ENCODE assay signal across 8 cellular contexts in the genomic region with DNA sequence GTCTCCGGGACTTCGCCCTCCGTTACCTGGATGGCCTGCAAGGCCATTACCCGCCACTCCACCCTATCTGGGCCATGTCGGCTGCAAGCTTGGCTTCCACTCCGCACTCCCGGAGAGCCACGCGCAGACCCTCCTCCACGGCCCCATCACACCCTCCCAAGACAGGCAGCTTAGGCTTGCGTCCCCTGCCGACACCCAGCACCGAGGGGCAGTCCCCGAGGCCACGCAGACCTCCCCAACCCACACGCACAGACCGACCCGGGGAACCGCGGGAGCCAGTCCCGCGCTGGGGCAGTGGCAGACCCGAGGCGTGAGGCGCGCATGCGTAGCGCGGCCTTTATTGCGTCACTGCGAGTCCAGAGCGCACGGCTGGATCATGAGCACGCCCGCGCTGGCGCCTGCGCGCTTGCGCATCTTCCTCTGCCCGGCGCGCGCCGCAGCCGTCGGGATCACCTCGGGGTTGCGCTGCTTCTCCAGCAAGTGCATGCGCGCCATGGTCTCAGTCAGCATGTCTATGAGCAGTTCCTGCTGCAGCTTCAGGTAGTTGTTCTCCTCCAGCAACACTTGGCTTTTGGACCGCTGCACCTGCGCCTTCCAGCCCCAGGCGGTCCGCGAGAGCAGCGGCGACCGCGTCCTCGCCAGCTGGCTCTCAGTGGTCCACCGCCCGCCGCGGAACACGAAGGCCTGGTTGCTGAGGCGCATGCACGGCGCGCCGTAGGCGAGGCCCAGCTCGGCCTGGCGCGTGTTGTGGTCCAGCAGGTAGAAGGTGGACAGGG. TPM values are rescaled to one million over a fixed set of nuclear protein-coding genes. Genes with fewer than 3 reads are reported as not detected.
DNase-seq lines count a peak whose midpoint lies in the region; ATAC-seq and TF ChIP-seq lines count a peak whose summit lies in the region.

No MANE protein-coding gene starts in this region.

- H3K36me3 ChIP-seq in esophagus muscularis mucosa, result peaks cover 0 to 5% (median 0%) of the 10 kb centered on the region in 4 donors
- no peaks in the 10 kb centered on the region for H3K36me3 ChIP-seq in muscle layer of duodenum (ENCODE audit: control insufficient read depth in 1 of 2, insufficient read depth in 2 of 2, low read length in 2 of 2)

- TF ChIP-seq POLR2A in esophagus muscularis mucosa (IDR thresholded peaks at IDR 0.05; ENCODE audit: low read depth), result peak; percentile 84

- no peaks in the 10 kb centered on the region for H3K9me3 ChIP-seq in esophagus muscularis mucosa
- no peaks in the 10 kb centered on the region for H3K9me3 ChIP-seq in muscle layer of duodenum (ENCODE audit: control insufficient read depth in 1 of 2, low read length in 2 of 2)

- peak overlapping the region; percentile 95 for H3K4me3 ChIP-seq in Jurkat, Clone E6-1 (ENCODE audit: low read length)
- H3K4me3 ChIP-seq in esophagus muscularis mucosa (peak overlapping the region; percentile 69 to 95 (median 84)), muscle layer of duodenum (ENCODE audit: low read depth in 1 of 2, low read length in 2 of 2) (peak overlapping the region; percentile 89 to 95)

- peaks cover 15 to 32% (median 29%) of the 10 kb centered on the region in 4 donors for H3K4me1 ChIP-seq in esophagus muscularis mucosa
- peaks cover 0 to 6% of the 10 kb centered on the region in 2 donors for H3K4me1 ChIP-seq in muscle layer of duodenum (ENCODE audit: control insufficient read depth in 1 of 2, insufficient read depth in 2 of 2, low read length in 2 of 2)

- ATAC-seq in GM21723 (IDR thresholded peaks at IDR 0.05; ENCODE audit: unreplicated experiment), result peak; percentile 84

- DNase-seq in DMS53 (lab: John Stamatoyannopoulos, UW) (peak; percentile 99), esophagus muscularis mucosa (ENCODE audit: extremely low spot score) (peak; percentile 98)
- peak; percentile 94 for DNase-seq in Jurkat, Clone E6-1 (ENCODE audit: low read depth, low spot score)
- peak; percentile 96 for DNase-seq in activated T-cell treated with anti-CD3 and anti-CD28 coated beads, Interleukin-2, amount 50 U/mL, for 48 hours
- peak; percentile 82 for DNase-seq in stimulated activated CD8-positive, alpha-beta memory T cell treated with anti-CD3 and anti-CD28 coated beads, Interleukin-7, amount 100 ng/mL, for 1 hour (ENCODE audit: low read depth in 2 of 2)

- TF ChIP-seq CTCF in esophagus muscularis mucosa (IDR thresholded peaks at IDR 0.05), result peak in 1 of 3 experiments; percentile 40

- whole genome bisulfite sequencing in esophagus muscularis mucosa, result 0% methylated on average over 1 of the region's 75 CpGs

- intact Hi-C loops in esophagus muscularis mucosa (cut with DNase I), result loop anchor here (2.0 kb wide), 1 partner anchor 20 kb away; a partner anchor contains a TSS

- H3K27ac ChIP-seq in esophagus muscularis mucosa (replicated peaks in 1 of 4) (peak overlapping the region; percentile 90 to 96 (median 92)), muscle layer of duodenum (ENCODE audit: low read length) (peak overlapping the region; percentile 82)

- H3K27me3 ChIP-seq in esophagus muscularis mucosa (no peaks in the 10 kb centered on the region), muscle layer of duodenum (ENCODE audit: low read depth, low read length) (no peaks in the 10 kb centered on the region)

- TF ChIP-seq EP300 in esophagus muscularis mucosa (IDR thresholded peaks at IDR 0.05), result no peak

TF ChIP-seq in PFSK-1, 5 proteins besides CTCF, POLR2A, EP300 and RAD21:
- peak; percentile 76; the same call in 1 of the 2 replicates for TF ChIP-seq TAF1 (IDR thresholded peaks at IDR 0.05; ENCODE audit: borderline replicate concordance, insufficient read depth, low read length)
- TF ChIP-seq FOXP2 (optimal IDR thresholded peaks at IDR 0.05; ENCODE audit: borderline replicate concordance, extremely low read depth, extremely low read length, insufficient read depth), result peak; percentile 85
- TF ChIP-seq, protein P1, sequence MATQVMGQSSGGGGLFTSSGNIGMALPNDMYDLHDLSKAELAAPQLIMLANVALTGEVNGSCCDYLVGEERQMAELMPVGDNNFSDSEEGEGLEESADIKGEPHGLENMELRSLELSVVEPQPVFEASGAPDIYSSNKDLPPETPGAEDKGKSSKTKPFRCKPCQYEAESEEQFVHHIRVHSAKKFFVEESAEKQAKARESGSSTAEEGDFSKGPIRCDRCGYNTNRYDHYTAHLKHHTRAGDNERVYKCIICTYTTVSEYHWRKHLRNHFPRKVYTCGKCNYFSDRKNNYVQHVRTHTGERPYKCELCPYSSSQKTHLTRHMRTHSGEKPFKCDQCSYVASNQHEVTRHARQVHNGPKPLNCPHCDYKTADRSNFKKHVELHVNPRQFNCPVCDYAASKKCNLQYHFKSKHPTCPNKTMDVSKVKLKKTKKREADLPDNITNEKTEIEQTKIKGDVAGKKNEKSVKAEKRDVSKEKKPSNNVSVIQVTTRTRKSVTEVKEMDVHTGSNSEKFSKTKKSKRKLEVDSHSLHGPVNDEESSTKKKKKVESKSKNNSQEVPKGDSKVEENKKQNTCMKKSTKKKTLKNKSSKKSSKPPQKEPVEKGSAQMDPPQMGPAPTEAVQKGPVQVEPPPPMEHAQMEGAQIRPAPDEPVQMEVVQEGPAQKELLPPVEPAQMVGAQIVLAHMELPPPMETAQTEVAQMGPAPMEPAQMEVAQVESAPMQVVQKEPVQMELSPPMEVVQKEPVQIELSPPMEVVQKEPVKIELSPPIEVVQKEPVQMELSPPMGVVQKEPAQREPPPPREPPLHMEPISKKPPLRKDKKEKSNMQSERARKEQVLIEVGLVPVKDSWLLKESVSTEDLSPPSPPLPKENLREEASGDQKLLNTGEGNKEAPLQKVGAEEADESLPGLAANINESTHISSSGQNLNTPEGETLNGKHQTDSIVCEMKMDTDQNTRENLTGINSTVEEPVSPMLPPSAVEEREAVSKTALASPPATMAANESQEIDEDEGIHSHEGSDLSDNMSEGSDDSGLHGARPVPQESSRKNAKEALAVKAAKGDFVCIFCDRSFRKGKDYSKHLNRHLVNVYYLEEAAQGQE (IDR thresholded peaks at IDR 0.05; ENCODE audit: insufficient read depth in 1 of 2, low read depth in 2 of 2, low read length in 2 of 2), result no peak
- TF ChIP-seq POLR2AphosphoS5 (IDR thresholded peaks at IDR 0.05; ENCODE audit: low read depth, low read length), result peak; percentile 98
- no peak for TF ChIP-seq SIN3A (IDR thresholded peaks at IDR 0.05; ENCODE audit: borderline replicate concordance, insufficient read depth, low read length)

RNA-seq across cellular contexts. Expression of a gene that starts 2.4 kb away (rescaled TPM):
- not detected for polyA plus RNA-seq in Jurkat, Clone E6-1 (2012; ENCODE audit: insufficient read depth, insufficient read length)
- not detected for polyA plus RNA-seq in PFSK-1 (2012; ENCODE audit: insufficient read length, low read depth)
- total RNA-seq in esophagus muscularis mucosa, result not detected

RNA-seq across cellular contexts. Expression of a gene that starts 20.3 kb away (rescaled TPM):
- polyA plus RNA-seq in Jurkat, Clone E6-1 (2012; ENCODE audit: insufficient read depth, insufficient read length), result 192 TPM
- polyA plus RNA-seq in PFSK-1 (2012; ENCODE audit: insufficient read length, low read depth), result 1,134 TPM
- total RNA-seq in esophagus muscularis mucosa, result 100 to 1,000 TPM; 230 to 403 (median 321) TPM

RNA-seq across cellular contexts. Expression of a gene that starts 54.2 kb away (rescaled TPM):
- 24.4 TPM for polyA plus RNA-seq in Jurkat, Clone E6-1 (2012; ENCODE audit: insufficient read depth, insufficient read length)
- polyA plus RNA-seq in PFSK-1 (2012; ENCODE audit: insufficient read length, low read depth), result 26.7 TPM
- total RNA-seq in esophagus muscularis mucosa, result 10 to 100 TPM; 21.4 to 60.9 (median 36.4) TPM

RNA-seq across cellular contexts. Expression of a gene that starts 55.0 kb away (rescaled TPM):
- 920 TPM for polyA plus RNA-seq in Jurkat, Clone E6-1 (2012; ENCODE audit: insufficient read depth, insufficient read length)
- 649 TPM for polyA plus RNA-seq in PFSK-1 (2012; ENCODE audit: insufficient read length, low read depth)
- 100 to 1,000 TPM; 234 to 369 (median 244) TPM for total RNA-seq in esophagus muscularis mucosa

Comparison
In these comparisons a context has a peak if more than half of its experiments do, and no peak if none do; other contexts are left out.
1. Peak in every context shown above with its lines: DNase-seq, ATAC-seq, H3K4me3 ChIP-seq and H3K27ac ChIP-seq.